ENCODE assay signal across 1 cellular context in the genomic region with DNA sequence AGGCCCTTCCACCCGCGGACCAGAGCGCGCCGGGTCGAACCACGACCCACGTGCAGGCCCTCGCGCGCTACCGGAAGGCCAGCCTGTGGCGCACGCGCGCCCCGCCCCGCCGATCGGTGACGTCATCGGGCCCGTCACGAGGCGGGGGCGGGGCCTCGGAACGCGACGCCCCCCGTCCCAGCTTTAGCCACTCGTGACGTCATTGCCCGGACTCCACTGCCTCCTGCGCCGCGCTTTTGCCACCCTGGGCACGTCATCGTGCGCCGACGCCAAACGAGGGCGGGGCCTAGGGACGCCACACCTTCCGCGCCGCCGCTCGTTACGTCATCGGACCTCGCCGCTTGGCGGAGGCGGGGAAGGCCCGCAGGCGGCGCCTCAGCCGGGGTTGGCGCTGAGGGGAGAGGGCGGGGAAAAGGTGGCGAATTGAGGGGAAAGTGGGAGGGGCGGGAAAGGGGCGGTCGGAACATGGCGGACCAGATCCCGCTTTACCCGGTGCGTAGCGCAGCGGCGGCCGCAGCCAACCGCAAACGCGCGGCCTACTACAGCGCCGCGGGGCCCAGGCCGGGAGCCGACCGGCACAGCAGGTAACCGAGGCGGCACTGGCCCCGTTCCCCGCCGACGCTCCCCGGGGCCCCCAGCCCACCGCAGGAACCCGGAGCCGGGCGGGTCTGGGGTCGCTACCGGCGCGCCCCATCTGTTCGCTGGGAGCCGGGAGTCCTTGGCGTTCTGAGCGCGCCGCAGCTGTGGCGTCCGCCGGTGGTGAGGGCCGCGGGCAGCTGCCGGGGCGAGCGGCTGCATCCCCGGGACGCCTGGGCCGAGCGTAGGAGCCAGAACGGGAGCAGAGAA.
TF ChIP-seq lines count a peak whose summit lies in the region.

Gene ATP9B, plus strand, starts transcription at position 449 of the 846 bp plus-strand sequence. Its CDS starts 17 bp downstream, at position 466.

TF ChIP-seq in HepG2, 621 proteins besides CTCF, POLR2A, EP300 and RAD21 (continued from another document and continues in another):
- TF ChIP-seq, protein P1, sequence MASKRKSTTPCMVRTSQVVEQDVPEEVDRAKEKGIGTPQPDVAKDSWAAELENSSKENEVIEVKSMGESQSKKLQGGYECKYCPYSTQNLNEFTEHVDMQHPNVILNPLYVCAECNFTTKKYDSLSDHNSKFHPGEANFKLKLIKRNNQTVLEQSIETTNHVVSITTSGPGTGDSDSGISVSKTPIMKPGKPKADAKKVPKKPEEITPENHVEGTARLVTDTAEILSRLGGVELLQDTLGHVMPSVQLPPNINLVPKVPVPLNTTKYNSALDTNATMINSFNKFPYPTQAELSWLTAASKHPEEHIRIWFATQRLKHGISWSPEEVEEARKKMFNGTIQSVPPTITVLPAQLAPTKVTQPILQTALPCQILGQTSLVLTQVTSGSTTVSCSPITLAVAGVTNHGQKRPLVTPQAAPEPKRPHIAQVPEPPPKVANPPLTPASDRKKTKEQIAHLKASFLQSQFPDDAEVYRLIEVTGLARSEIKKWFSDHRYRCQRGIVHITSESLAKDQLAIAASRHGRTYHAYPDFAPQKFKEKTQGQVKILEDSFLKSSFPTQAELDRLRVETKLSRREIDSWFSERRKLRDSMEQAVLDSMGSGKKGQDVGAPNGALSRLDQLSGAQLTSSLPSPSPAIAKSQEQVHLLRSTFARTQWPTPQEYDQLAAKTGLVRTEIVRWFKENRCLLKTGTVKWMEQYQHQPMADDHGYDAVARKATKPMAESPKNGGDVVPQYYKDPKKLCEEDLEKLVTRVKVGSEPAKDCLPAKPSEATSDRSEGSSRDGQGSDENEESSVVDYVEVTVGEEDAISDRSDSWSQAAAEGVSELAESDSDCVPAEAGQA (IDR thresholded peaks at IDR 0.05; ENCODE audit: low read depth): peak; percentile 98
- TF ChIP-seq, protein P1 (CRISPR knock-in tag; IDR thresholded peaks at IDR 0.05; ENCODE audit: borderline replicate concordance): no peak
- 0 out of 2 replicates have a peak, but pooled peaks have one; percentile 86 for TF ChIP-seq MTF2 (CRISPR knock-in tag; IDR thresholded peaks at IDR 0.05; ENCODE audit: borderline replicate concordance)
- TF ChIP-seq, protein P2, sequence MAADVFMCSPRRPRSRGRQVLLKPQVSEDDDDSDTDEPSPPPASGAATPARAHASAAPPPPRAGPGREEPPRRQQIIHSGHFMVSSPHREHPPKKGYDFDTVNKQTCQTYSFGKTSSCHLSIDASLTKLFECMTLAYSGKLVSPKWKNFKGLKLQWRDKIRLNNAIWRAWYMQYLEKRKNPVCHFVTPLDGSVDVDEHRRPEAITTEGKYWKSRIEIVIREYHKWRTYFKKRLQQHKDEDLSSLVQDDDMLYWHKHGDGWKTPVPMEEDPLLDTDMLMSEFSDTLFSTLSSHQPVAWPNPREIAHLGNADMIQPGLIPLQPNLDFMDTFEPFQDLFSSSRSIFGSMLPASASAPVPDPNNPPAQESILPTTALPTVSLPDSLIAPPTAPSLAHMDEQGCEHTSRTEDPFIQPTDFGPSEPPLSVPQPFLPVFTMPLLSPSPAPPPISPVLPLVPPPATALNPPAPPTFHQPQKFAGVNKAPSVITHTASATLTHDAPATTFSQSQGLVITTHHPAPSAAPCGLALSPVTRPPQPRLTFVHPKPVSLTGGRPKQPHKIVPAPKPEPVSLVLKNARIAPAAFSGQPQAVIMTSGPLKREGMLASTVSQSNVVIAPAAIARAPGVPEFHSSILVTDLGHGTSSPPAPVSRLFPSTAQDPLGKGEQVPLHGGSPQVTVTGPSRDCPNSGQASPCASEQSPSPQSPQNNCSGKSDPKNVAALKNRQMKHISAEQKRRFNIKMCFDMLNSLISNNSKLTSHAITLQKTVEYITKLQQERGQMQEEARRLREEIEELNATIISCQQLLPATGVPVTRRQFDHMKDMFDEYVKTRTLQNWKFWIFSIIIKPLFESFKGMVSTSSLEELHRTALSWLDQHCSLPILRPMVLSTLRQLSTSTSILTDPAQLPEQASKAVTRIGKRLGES (CRISPR knock-in tag; IDR thresholded peaks at IDR 0.05; ENCODE audit: borderline replicate concordance): no peak
- peak; percentile 92 for TF ChIP-seq KAT8 (CRISPR knock-in tag; IDR thresholded peaks at IDR 0.05)
- TF ChIP-seq ZSCAN22 (CRISPR knock-in tag; IDR thresholded peaks at IDR 0.05): 0 out of 2 replicates have a peak, but pooled peaks have one; percentile 66
- no peak for TF ChIP-seq ZNF430 (CRISPR knock-in tag; IDR thresholded peaks at IDR 0.05)
- TF ChIP-seq MXD4 (CRISPR knock-in tag; IDR thresholded peaks at IDR 0.05): peak; percentile 25; the same call in 1 of the 2 replicates
- peak; percentile 76 for TF ChIP-seq ZNF678 (CRISPR knock-in tag; IDR thresholded peaks at IDR 0.05)
- no peak for TF ChIP-seq ZC3H13 (CRISPR knock-in tag; IDR thresholded peaks at IDR 0.05)
- TF ChIP-seq, protein P3, sequence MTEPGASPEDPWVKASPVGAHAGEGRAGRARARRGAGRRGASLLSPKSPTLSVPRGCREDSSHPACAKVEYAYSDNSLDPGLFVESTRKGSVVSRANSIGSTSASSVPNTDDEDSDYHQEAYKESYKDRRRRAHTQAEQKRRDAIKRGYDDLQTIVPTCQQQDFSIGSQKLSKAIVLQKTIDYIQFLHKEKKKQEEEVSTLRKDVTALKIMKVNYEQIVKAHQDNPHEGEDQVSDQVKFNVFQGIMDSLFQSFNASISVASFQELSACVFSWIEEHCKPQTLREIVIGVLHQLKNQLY (CRISPR knock-in tag; IDR thresholded peaks at IDR 0.05): no peak
- peak; percentile 17; the same call in 1 of the 2 replicates for TF ChIP-seq RXRA (CRISPR knock-in tag; IDR thresholded peaks at IDR 0.05)
- TF ChIP-seq NCOA5 (CRISPR knock-in tag; IDR thresholded peaks at IDR 0.05): no peak
- TF ChIP-seq, protein P4, sequence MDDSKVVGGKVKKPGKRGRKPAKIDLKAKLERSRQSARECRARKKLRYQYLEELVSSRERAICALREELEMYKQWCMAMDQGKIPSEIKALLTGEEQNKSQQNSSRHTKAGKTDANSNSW (CRISPR knock-in tag; IDR thresholded peaks at IDR 0.05; ENCODE audit: borderline replicate concordance): peak; percentile 85; the same call in 1 of the 2 replicates
- no peak for TF ChIP-seq DNMT3B (CRISPR knock-in tag; conservative IDR thresholded peaks at IDR 0.05)
- no peak for TF ChIP-seq ZNF512 (CRISPR knock-in tag; IDR thresholded peaks at IDR 0.05)
- 0 out of 2 replicates have a peak, but pooled peaks have one; percentile 11 for TF ChIP-seq SALL2 (CRISPR knock-in tag; IDR thresholded peaks at IDR 0.05)
- TF ChIP-seq, protein P5, sequence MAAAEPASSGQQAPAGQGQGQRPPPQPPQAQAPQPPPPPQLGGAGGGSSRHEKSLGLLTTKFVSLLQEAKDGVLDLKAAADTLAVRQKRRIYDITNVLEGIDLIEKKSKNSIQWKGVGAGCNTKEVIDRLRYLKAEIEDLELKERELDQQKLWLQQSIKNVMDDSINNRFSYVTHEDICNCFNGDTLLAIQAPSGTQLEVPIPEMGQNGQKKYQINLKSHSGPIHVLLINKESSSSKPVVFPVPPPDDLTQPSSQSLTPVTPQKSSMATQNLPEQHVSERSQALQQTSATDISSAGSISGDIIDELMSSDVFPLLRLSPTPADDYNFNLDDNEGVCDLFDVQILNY (CRISPR knock-in tag; conservative IDR thresholded peaks at IDR 0.05): no peak
- TF ChIP-seq, protein P6, sequence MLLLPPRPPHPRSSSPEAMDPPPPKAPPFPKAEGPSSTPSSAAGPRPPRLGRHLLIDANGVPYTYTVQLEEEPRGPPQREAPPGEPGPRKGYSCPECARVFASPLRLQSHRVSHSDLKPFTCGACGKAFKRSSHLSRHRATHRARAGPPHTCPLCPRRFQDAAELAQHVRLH (CRISPR knock-in tag; IDR thresholded peaks at IDR 0.05; ENCODE audit: borderline replicate concordance, low read depth): no peak; the same call in 1 of the 2 replicates
- no peak for TF ChIP-seq USF2 (IDR thresholded peaks at IDR 0.05; ENCODE audit: low read depth, low read length)
- no peak; the same call in 1 of the 2 replicates for TF ChIP-seq USF2 (CRISPR knock-in tag; IDR thresholded peaks at IDR 0.05; ENCODE audit: borderline replicate concordance)
- TF ChIP-seq ZNF282 (IDR thresholded peaks at IDR 0.05; ENCODE audit: partially characterized antibody): no peak
- no peak for TF ChIP-seq ZBTB7A (CRISPR knock-in tag; IDR thresholded peaks at IDR 0.05)
- TF ChIP-seq, protein P7, sequence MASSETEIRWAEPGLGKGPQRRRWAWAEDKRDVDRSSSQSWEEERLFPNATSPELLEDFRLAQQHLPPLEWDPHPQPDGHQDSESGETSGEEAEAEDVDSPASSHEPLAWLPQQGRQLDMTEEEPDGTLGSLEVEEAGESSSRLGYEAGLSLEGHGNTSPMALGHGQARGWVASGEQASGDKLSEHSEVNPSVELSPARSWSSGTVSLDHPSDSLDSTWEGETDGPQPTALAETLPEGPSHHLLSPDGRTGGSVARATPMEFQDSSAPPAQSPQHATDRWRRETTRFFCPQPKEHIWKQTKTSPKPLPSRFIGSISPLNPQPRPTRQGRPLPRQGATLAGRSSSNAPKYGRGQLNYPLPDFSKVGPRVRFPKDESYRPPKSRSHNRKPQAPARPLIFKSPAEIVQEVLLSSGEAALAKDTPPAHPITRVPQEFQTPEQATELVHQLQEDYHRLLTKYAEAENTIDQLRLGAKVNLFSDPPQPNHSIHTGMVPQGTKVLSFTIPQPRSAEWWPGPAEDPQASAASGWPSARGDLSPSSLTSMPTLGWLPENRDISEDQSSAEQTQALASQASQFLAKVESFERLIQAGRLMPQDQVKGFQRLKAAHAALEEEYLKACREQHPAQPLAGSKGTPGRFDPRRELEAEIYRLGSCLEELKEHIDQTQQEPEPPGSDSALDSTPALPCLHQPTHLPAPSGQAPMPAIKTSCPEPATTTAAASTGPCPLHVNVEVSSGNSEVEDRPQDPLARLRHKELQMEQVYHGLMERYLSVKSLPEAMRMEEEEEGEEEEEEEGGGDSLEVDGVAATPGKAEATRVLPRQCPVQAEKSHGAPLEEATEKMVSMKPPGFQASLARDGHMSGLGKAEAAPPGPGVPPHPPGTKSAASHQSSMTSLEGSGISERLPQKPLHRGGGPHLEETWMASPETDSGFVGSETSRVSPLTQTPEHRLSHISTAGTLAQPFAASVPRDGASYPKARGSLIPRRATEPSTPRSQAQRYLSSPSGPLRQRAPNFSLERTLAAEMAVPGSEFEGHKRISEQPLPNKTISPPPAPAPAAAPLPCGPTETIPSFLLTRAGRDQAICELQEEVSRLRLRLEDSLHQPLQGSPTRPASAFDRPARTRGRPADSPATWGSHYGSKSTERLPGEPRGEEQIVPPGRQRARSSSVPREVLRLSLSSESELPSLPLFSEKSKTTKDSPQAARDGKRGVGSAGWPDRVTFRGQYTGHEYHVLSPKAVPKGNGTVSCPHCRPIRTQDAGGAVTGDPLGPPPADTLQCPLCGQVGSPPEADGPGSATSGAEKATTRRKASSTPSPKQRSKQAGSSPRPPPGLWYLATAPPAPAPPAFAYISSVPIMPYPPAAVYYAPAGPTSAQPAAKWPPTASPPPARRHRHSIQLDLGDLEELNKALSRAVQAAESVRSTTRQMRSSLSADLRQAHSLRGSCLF (CRISPR knock-in tag; IDR thresholded peaks at IDR 0.05; ENCODE audit: borderline replicate concordance): no peak
- TF ChIP-seq ZSCAN12 (CRISPR knock-in tag; IDR thresholded peaks at IDR 0.05): no peak
- TF ChIP-seq, protein P8, sequence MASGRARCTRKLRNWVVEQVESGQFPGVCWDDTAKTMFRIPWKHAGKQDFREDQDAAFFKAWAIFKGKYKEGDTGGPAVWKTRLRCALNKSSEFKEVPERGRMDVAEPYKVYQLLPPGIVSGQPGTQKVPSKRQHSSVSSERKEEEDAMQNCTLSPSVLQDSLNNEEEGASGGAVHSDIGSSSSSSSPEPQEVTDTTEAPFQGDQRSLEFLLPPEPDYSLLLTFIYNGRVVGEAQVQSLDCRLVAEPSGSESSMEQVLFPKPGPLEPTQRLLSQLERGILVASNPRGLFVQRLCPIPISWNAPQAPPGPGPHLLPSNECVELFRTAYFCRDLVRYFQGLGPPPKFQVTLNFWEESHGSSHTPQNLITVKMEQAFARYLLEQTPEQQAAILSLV (CRISPR knock-in tag; IDR thresholded peaks at IDR 0.05; ENCODE audit: borderline replicate concordance): peak; percentile 46; the same call in 1 of the 2 replicates
- TF ChIP-seq MED8 (CRISPR knock-in tag; IDR thresholded peaks at IDR 0.05; ENCODE audit: insufficient replicate concordance): peak; percentile 35
